In the genomic region with DNA sequence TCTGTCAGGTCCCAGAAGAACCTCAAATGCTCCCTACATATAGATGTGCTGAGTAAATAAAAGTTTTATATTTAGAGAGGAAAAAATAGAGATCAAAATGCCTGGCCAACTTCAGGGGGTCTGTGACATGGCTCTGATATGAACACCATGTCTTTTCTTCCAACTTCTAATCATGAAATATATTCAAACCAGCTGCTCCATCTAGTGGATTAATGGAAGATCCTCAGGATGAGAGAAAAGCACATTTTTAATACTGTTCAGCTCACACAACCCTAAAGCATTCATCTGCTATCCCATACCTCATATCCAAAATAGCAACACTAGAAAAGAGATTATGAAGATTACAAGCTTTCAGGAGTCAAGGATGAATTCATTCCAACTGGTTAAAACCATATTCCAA, we compare ENCODE assay signal across 7 cellular contexts. TPM values are rescaled to one million over a fixed set of nuclear protein-coding genes. Genes with fewer than 3 reads are reported as not detected.
A peak's percentile ranks its signal among the peaks of the same experiment; 100 is the strongest.
DNase-seq lines count a peak whose midpoint lies in the region; TF ChIP-seq lines count a peak whose summit lies in the region.

No MANE protein-coding gene starts in this region.

- intact Hi-C loops in uterus (cut with DNase I; ENCODE audit: low total_unique reads): no loop called here
- intact Hi-C loops in lower leg skin (cut with DNase I; ENCODE audit: low total_unique reads): no loop called here

- no peaks in the 10 kb centered on the region for H3K27me3 ChIP-seq in uterus

- DNase-seq in NCI-H146 (lab: John Stamatoyannopoulos, UW) (peak; percentile 54), astrocyte of the spinal cord (ENCODE audit: low read depth, low spot score) (peak; percentile 50), iris pigment epithelial cell (ENCODE audit: low read depth) (peak; percentile 39), uterus (no peak), lower leg skin (ENCODE audit: low spot score in 2 of 2) (no peak)
- no peak for DNase-seq in stimulated activated naive CD4-positive, alpha-beta T cell treated with Interleukin-2 at 50 U/mL for 16 hours (lab: John Stamatoyannopoulos, UW)

- H3K4me1 ChIP-seq in uterus: no peaks in the 10 kb centered on the region

- TF ChIP-seq POLR2A in uterus (IDR thresholded peaks at IDR 0.05): no peak
- TF ChIP-seq POLR2A in lower leg skin (IDR thresholded peaks at IDR 0.05): no peak

- TF ChIP-seq CTCF in GM12872 (IDR thresholded peaks at IDR 0.05; ENCODE audit: insufficient read depth, low read depth, low read length) (0 out of 3 replicates have a peak, but pooled peaks have one; percentile 18), astrocyte of the spinal cord (IDR thresholded peaks at IDR 0.05; ENCODE audit: low read depth, low read length) (peak; percentile 53), uterus (IDR thresholded peaks at IDR 0.05) (peak; percentile 18 to 66 (median 44)), lower leg skin (IDR thresholded peaks at IDR 0.05) (no peak)

- H3K36me3 ChIP-seq in uterus: no peaks in the 10 kb centered on the region

- no peak overlapping the region for H3K4me3 ChIP-seq in astrocyte of the spinal cord (ENCODE audit: low read depth, low read length)
- H3K4me3 ChIP-seq in uterus: no peak overlapping the region
- no peak overlapping the region for H3K4me3 ChIP-seq in lower leg skin (ENCODE audit: low read depth, poor library complexity, severe bottlenecking)

- H3K27ac ChIP-seq in uterus: peak overlapping the region in 1 of 2 donors; percentile 14

- in situ Hi-C loops in astrocyte of the spinal cord (cut with HindIII; ENCODE audit: low sequenced_read_pairs): no loop called here

- no peaks in the 10 kb centered on the region for H3K9me3 ChIP-seq in uterus

RNA-seq across cellular contexts. Expression of a gene that starts 56.0 kb away (rescaled TPM):
- total RNA-seq in uterus (100 to 1,000 TPM in 3 of 4 donors, 10 to 100 TPM in 1; 79.1 to 197 (median 107) TPM), lower leg skin (100 to 1,000 TPM; 189 to 292 (median 271) TPM)

Comparison
In these comparisons a context has a peak if more than half of its experiments do, and no peak if none do; other contexts are left out.
1. CTCF ChIP-seq: peak in GM12872 (single experiment), astrocyte of the spinal cord (single experiment) and uterus (4 of 4); none in lower leg skin (0 of 3).
2. DNase-seq: peak in NCI-H146 (single experiment), astrocyte of the spinal cord (single experiment) and iris pigment epithelial cell (single experiment); none in uterus (0 of 2), lower leg skin (0 of 2) and stimulated activated naive CD4-positive, alpha-beta T cell treated with Interleukin-2 at 50 U/mL for 16 hours (single experiment).